ENCODE assay signal across 19 cellular contexts in the genomic region with DNA sequence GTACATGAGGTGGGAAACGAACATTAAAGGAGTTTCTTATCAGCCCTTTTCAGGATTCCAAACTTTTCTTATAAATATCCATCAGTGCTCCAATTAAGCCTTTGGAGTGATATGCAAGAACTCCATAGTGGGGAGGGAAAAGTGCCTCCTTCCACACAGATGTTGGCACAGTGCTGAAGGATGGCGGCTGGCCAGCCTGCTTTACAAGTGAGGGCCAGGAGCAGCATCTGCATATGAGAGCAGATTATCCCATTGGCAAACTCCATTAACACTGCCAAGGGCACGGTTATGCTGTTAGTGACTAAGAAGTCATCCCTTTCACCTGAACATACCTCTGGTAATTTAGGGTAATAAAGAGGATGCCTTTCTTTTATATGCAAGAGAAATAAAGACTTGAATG.
"Had no signal": no experiment of that assay in that cellular context is flagged by ENCODE, and none has a peak within 500 bp of the region (broad histone marks: within the 10 kb centered on the region; RNA-seq: fewer than 3 reads in every experiment).

No MANE protein-coding gene starts in this region.

- H3K27ac ChIP-seq: coronary artery, esophagus muscularis mucosa, gastrocnemius medialis, neutrophil, ovary had no signal

- H3K4me1 ChIP-seq: esophagus muscularis mucosa, gastrocnemius medialis had no signal

- ATAC-seq: activated T-cell treated with anti-CD3 and anti-CD28 coated beads, Interleukin-2, amount 50 U/mL, for 4 hours; gastrocnemius medialis; right cardiac atrium; stimulated activated naive CD8-positive, alpha-beta T cell treated with anti-CD3 and anti-CD28 coated beads, Interleukin-15, Interleukin-2, amounts not matched to agents 100 U/mL and 50 U/mL, for 24 hours had no signal

- DNase-seq: activated CD4-positive, alpha-beta T cell treated with anti-CD3 and anti-CD28 coated beads for 4 hours; activated CD4-positive, alpha-beta T cell treated with anti-CD3 and anti-CD28 coated beads, Interleukin-2, amount 50 U/mL, for 48 hours; activated CD4-positive, CD25-positive, alpha-beta regulatory T cell; activated CD8-positive, alpha-beta memory T cell treated with anti-CD3 and anti-CD28 coated beads, Interleukin-2, amount 50 U/mL, for 48 hours; activated naive CD4-positive, alpha-beta T cell treated with Interleukin-2 at 50 U/mL for 16 hours; activated naive CD8-positive, alpha-beta T cell treated with anti-CD3 and anti-CD28 coated beads, Interleukin-2, amount 10 ng/mL, durations not matched to agents 7 days and 5 days; activated T-cell treated with anti-CD3 and anti-CD28 coated beads, Interleukin-2, amount 50 U/mL, for 4 hours; amniotic stem cell; cerebellar nuclear complex; gastrocnemius medialis; left cardiac atrium; stimulated activated CD4-positive, alpha-beta T cell treated with anti-CD3 and anti-CD28 coated beads, Interleukin-12 subunit alpha, Interleukin-12 subunit beta, amount 100 ng/mL, for 4 hours; stimulated activated CD4-positive, alpha-beta T cell treated with anti-CD3 and anti-CD28 coated beads, Interleukin-4, amount 100 ng/mL, for 4 hours; stimulated activated naive CD8-positive, alpha-beta T cell treated with anti-CD3 and anti-CD28 coated beads, Interleukin-15, Interleukin-2, amounts not matched to agents 100 U/mL and 50 U/mL, for 24 hours had no signal

- H3K27me3 ChIP-seq: esophagus muscularis mucosa, gastrocnemius medialis, neutrophil, ovary had no signal

- H3K9me3 ChIP-seq: esophagus muscularis mucosa, gastrocnemius medialis, neutrophil, ovary had no signal

- H3K4me3 ChIP-seq: coronary artery, esophagus muscularis mucosa, gastrocnemius medialis, ovary had no signal

- H3K36me3 ChIP-seq: esophagus muscularis mucosa, gastrocnemius medialis, neutrophil, ovary had no signal
